8 cellular contexts compared by ENCODE assay signal in genomic region chr20:45300961-45301360, GRCh38. TPM values are rescaled to one million over a fixed set of nuclear protein-coding genes. Genes with fewer than 3 reads are reported as not detected.
DNase-seq lines count a peak whose midpoint lies in the region; ATAC-seq, FAIRE-seq and TF ChIP-seq lines count a peak whose summit lies in the region.

No MANE protein-coding gene starts in this region.

- H3K79me2 ChIP-seq in OCI-LY1 (ENCODE audit: insufficient read depth, low read length): no peaks in the 10 kb centered on the region

- no peaks in the 10 kb centered on the region for H4K20me1 ChIP-seq in OCI-LY1 (ENCODE audit: insufficient read depth, low read length)

- H3K9me2 ChIP-seq in OCI-LY1 (ENCODE audit: low read depth, low read length): no peaks in the 10 kb centered on the region

- FAIRE-seq in small intestine (lab: Jason Lieb, UNC): no peak

- no peak overlapping the region for H2AFZ ChIP-seq in OCI-LY1 (ENCODE audit: low read length)

- H3K27me3 Mint-ChIP-seq in chondrocyte (ENCODE audit: low read depth): no peaks in the 10 kb centered on the region

- 31 to 49% (median 31%) methylated on average over 4 of the region's 4 CpGs for WGBS in small intestine, 3 donors

- H3K4me1 Mint-ChIP-seq in chondrocyte (ENCODE audit: low read depth): no peaks in the 10 kb centered on the region

- no peaks in the 10 kb centered on the region for H3K9me3 ChIP-seq in BE2C
- H3K9me3 ChIP-seq in OCI-LY1 (ENCODE audit: low read length): no peaks in the 10 kb centered on the region
- no peaks in the 10 kb centered on the region for H3K9me3 ChIP-seq in small intestine (ENCODE audit: control insufficient read depth, low read depth)

- no peak overlapping the region for H3K4me2 ChIP-seq in OCI-LY1 (ENCODE audit: low read length)

- TF ChIP-seq CTCF in BE2C (IDR thresholded peaks at IDR 0.05; ENCODE audit: low read depth, low read length) (peak; percentile 70), OCI-LY1 (IDR thresholded peaks at IDR 0.05; ENCODE audit: low read length) (peak; percentile 43), chondrocyte (IDR thresholded peaks at IDR 0.05) (peak; percentile 57)

- ATAC-seq in HG03460 (IDR thresholded peaks at IDR 0.05; ENCODE audit: unreplicated experiment): no peak

- H3K4me1 ChIP-seq in BE2C (no peaks in the 10 kb centered on the region), OCI-LY1 (ENCODE audit: insufficient read depth, low read length, severe bottlenecking) (no peaks in the 10 kb centered on the region), small intestine (ENCODE audit: control insufficient read depth in 2 of 2, insufficient read depth in 1 of 2, low read depth in 1 of 2, low read length in 1 of 2) (no peaks in the 10 kb centered on the region)

- H3K27ac Mint-ChIP-seq in chondrocyte (ENCODE audit: unreplicated experiment): no peak overlapping the region

- no peaks in the 10 kb centered on the region for H3K36me3 Mint-ChIP-seq in chondrocyte (ENCODE audit: low read depth)

- no peak overlapping the region for H3K9ac ChIP-seq in OCI-LY1 (ENCODE audit: low read length)

- H3K4me3 ChIP-seq in BE2C (ENCODE audit: low read depth, low read length): no peak overlapping the region
- H3K4me3 ChIP-seq in OCI-LY1 (ENCODE audit: low read depth, low read length, poor library complexity, severe bottlenecking): no peak overlapping the region
- no peak overlapping the region for H3K4me3 ChIP-seq in small intestine (ENCODE audit: low read depth in 1 of 2, low read length in 2 of 2)

- H3K4me3 Mint-ChIP-seq in chondrocyte (ENCODE audit: unreplicated experiment): no peak overlapping the region

- no peaks in the 10 kb centered on the region for H3K9me3 Mint-ChIP-seq in chondrocyte (ENCODE audit: low read depth)

- H3K27me3 ChIP-seq in BE2C: no peaks in the 10 kb centered on the region
- no peaks in the 10 kb centered on the region for H3K27me3 ChIP-seq in OCI-LY1 (ENCODE audit: insufficient read depth, low read length)
- H3K27me3 ChIP-seq in small intestine (ENCODE audit: control insufficient read depth in 2 of 2, insufficient read depth in 2 of 2, low read length in 2 of 2): peaks cover 0 to 5% of the 10 kb centered on the region in 2 donors

- H3K27ac ChIP-seq in OCI-LY1 (ENCODE audit: low read depth, low read length, poor library complexity, severe bottlenecking) (no peak overlapping the region), small intestine (ENCODE audit: low read depth in 1 of 2, low read length in 1 of 2) (no peak overlapping the region)

- DNase-seq in BE2C: peak; percentile 74
- peak; percentile 57 for DNase-seq in GM19238 (ENCODE audit: insufficient read length, low spot score)
- DNase-seq in chondrocyte (ENCODE audit: low spot score): no peak
- DNase-seq in stimulated activated CD4-positive, alpha-beta T cell treated with anti-CD3 and anti-CD28 coated beads, Interleukin-2, amount 100 ng/mL, for 48 hours: peak; percentile 30 to 47
- DNase-seq in small intestine: no peak
- no peak for DNase-seq in NCI-H1436 (lab: John Stamatoyannopoulos, UW)

- H3F3A ChIP-seq in OCI-LY1 (ENCODE audit: insufficient read depth, low read length): no peaks in the 10 kb centered on the region

- H3K36me3 ChIP-seq in BE2C (no peaks in the 10 kb centered on the region), OCI-LY1 (ENCODE audit: insufficient read depth, low read length) (no peaks in the 10 kb centered on the region), small intestine (ENCODE audit: control insufficient read depth in 2 of 2, insufficient read depth in 2 of 2, low read length in 2 of 2) (no peaks in the 10 kb centered on the region)

RNA-seq across cellular contexts. Expression of gene RBPJL, which starts 5.7 kb away (rescaled TPM):
- polyA plus RNA-seq in BE2C (2012; ENCODE audit: insufficient read depth, insufficient read length, low read depth): not detected
- total RNA-seq in chondrocyte: not detected in 3 replicates
- polyA plus RNA-seq in small intestine: 1 to 10 TPM in 1 of 3 donors, under 1 TPM in 1, not detected in 1; 0.04 to 1.4 TPM

RNA-seq across cellular contexts. Expression of gene MATN4, which starts 7.1 kb away (rescaled TPM):
- not detected for polyA plus RNA-seq in BE2C (2012; ENCODE audit: insufficient read depth, insufficient read length, low read depth)
- 0.10 to 0.26 TPM in 2 of 3 replicates, not detected in the other for total RNA-seq in chondrocyte
- polyA plus RNA-seq in small intestine: under 1 TPM in 1 of 3 donors, not detected in 2; 0.07 TPM

RNA-seq across cellular contexts. Expression of gene SLPI, which starts 46.6 kb away (rescaled TPM):
- not detected for polyA plus RNA-seq in BE2C (2012; ENCODE audit: insufficient read depth, insufficient read length, low read depth)
- total RNA-seq in chondrocyte: 0.40 to 1.3 TPM in 2 of 3 replicates, not detected in the other
- polyA plus RNA-seq in small intestine: 10 to 100 TPM in 2 of 3 donors, not detected in 1; 11.2 to 87.6 TPM

RNA-seq across cellular contexts. Expression of gene SDC4, which starts 47.3 kb away (rescaled TPM):
- 24.9 TPM for polyA plus RNA-seq in BE2C (2012; ENCODE audit: insufficient read depth, insufficient read length, low read depth)
- 17.1 to 21.4 TPM (median 21.2 TPM) in 3 replicates for total RNA-seq in chondrocyte
- 10 to 100 TPM; 14.3 to 31.5 (median 15.4) TPM for polyA plus RNA-seq in small intestine

Comparison
In these comparisons a context has a peak if more than half of its experiments do, and no peak if none do; other contexts are left out.
1. DNase-seq: peak in BE2C (single experiment), GM19238 (single experiment) and stimulated activated CD4-positive, alpha-beta T cell treated with anti-CD3 and anti-CD28 coated beads, Interleukin-2, amount 100 ng/mL, for 48 hours (2 of 2); none in chondrocyte (single experiment), small intestine (single experiment) and NCI-H1436 (single experiment).
2. Peak in every context shown above with its lines, with median percentiles within 50 percentile points of each other: CTCF ChIP-seq.